In genomic region chr5:6583049-6583880, GRCh38 we compare ENCODE assay signal across 9 cellular contexts. TPM values are rescaled to one million over a fixed set of nuclear protein-coding genes. Genes with fewer than 3 reads are reported as not detected.
DNase-seq lines count a peak whose midpoint lies in the region; ATAC-seq and TF ChIP-seq lines count a peak whose summit lies in the region.
"Had no signal": no experiment of that assay in that cellular context is flagged by ENCODE, and none has a peak within 500 bp of the region (broad histone marks: within the 10 kb centered on the region; RNA-seq: fewer than 3 reads in every experiment).

No MANE protein-coding gene starts in this region.

- H3K27ac Mint-ChIP-seq in T-cell, result no peak overlapping the region

- TF ChIP-seq CTCF in GM13976 (IDR thresholded peaks at IDR 0.05; ENCODE audit: borderline replicate concordance, control extremely low read depth, extremely low read depth, insufficient read depth, missing control alignments) (no peak), fibroblast of pulmonary artery (IDR thresholded peaks at IDR 0.05; ENCODE audit: low read length, missing control alignments) (no peak), neural cell (IDR thresholded peaks at IDR 0.05; ENCODE audit: poor library complexity, severe bottlenecking) (peak; percentile 32)

- ATAC-seq in T-cell (replicated peaks in 1 of 4) (peak; percentile 46 to 78 (median 64)), HG02884 (IDR thresholded peaks at IDR 0.05; ENCODE audit: unreplicated experiment) (no peak)

- peaks cover 17% of the 10 kb centered on the region for H3K27me3 ChIP-seq in neural cell (ENCODE audit: insufficient read depth, low read depth, low read length)

- POLR2A ChIA-PET in T-cell (lab: Charles Lee), result no interaction called here

- peaks cover 56 to 60% of the 10 kb centered on the region in 2 donors for H3K27me3 Mint-ChIP-seq in T-cell

- no peak for TF ChIP-seq EP300 in neural cell (conservative IDR thresholded peaks at IDR 0.05; ENCODE audit: poor library complexity, severe bottlenecking)

- H3K79me2 ChIP-seq in neural cell (replicated peaks; ENCODE audit: insufficient read depth, low read length), result no peaks in the 10 kb centered on the region

- H3K36me3 ChIP-seq in neural cell (ENCODE audit: insufficient read depth, low read length), result no peaks in the 10 kb centered on the region

- H4K20me1 ChIP-seq in neural cell (ENCODE audit: insufficient read depth), result no peaks in the 10 kb centered on the region

- H3K4me3 ChIP-seq in fibroblast of pulmonary artery (replicated peaks; ENCODE audit: low read depth, low read length) (peak overlapping the region; percentile 36), neural cell (ENCODE audit: low read length) (peak overlapping the region; percentile 52)

- DNase-seq in ACHN, result peak; percentile 41
- DNase-seq in GM13976 (ENCODE audit: low spot score), result peak; percentile 75
- peak in 2 of 34 experiments; percentile 5 to 7 for DNase-seq in T-cell
- peak; percentile 4 for DNase-seq in fibroblast of pulmonary artery (ENCODE audit: low read depth)
- no peak for DNase-seq in MV-4-11 (lab: John Stamatoyannopoulos, UW)
- DNase-seq in NCI-H748 (lab: John Stamatoyannopoulos, UW; ENCODE audit: unreplicated experiment), result no peak

- H2AFZ ChIP-seq in neural cell (ENCODE audit: low read depth, low read length), result no peak overlapping the region

- no peaks in the 10 kb centered on the region for H3F3A ChIP-seq in neural cell (ENCODE audit: insufficient read depth, low read length, poor library complexity, severe bottlenecking)

- no peaks in the 10 kb centered on the region for H3K36me3 Mint-ChIP-seq in T-cell
- H3K36me3 Mint-ChIP-seq: brain had no signal

- peaks cover 0 to 4% (median 3%) of the 10 kb centered on the region in 3 donors for H3K4me1 Mint-ChIP-seq in T-cell

- peak; percentile 16 for TF ChIP-seq RAD21 in neural cell (conservative IDR thresholded peaks at IDR 0.05)

- peak overlapping the region in 1 of 3 donors; percentile 49 for H3K4me3 Mint-ChIP-seq in T-cell

- H3K9me2 ChIP-seq in neural cell (ENCODE audit: insufficient read depth, low read length), result no peaks in the 10 kb centered on the region

- H3K4me2 ChIP-seq in neural cell (ENCODE audit: low read length), result no peak overlapping the region

- in situ Hi-C loops in ACHN (cut with HindIII; ENCODE audit: low pct_ligation_motif_present, low pct_unique_long_range_greater_than_20kb, low sequenced_read_pairs) (no loop called here), GM13976 (cut with MboI; ENCODE audit: low sequenced_read_pairs, unreplicated experiment) (no loop called here)

- H3K9me3 Mint-ChIP-seq in T-cell, result no peaks in the 10 kb centered on the region

- no peak overlapping the region for H3K27ac ChIP-seq in neural cell (ENCODE audit: low read length)

- CTCF ChIA-PET in T-cell (lab: Charles Lee), result interaction anchor here in 1 of 2 donors (0.5 kb wide), 1 partner anchor 131 kb away, joined by 3 read pairs; no protein-coding TSS in a partner anchor

- H3K9me3 ChIP-seq in neural cell (ENCODE audit: low read length), result no peaks in the 10 kb centered on the region

- no peak overlapping the region for H3K9ac ChIP-seq in neural cell (ENCODE audit: low read length)

TF ChIP-seq in neural cell, 6 proteins besides CTCF, POLR2A, EP300 and RAD21:
- peak; percentile 17 for TF ChIP-seq SMC3 (conservative IDR thresholded peaks at IDR 0.05; ENCODE audit: poor library complexity)
- no peak for TF ChIP-seq POLR2AphosphoS5 (IDR thresholded peaks at IDR 0.05)

RNA-seq across cellular contexts. Expression of gene NSUN2, which starts 49.6 kb away (rescaled TPM):
- 10 to 100 TPM; 60.8 to 90.9 (median 68.7) TPM for total RNA-seq in T-cell
- polyA plus RNA-seq in neural cell, result 47.5 and 51.8 TPM in 2 replicates
- 33.6 and 34.5 TPM in 2 replicates for polyA minus RNA-seq in neural cell

RNA-seq across cellular contexts. Expression of gene SRD5A1, which starts 50.0 kb away (rescaled TPM):
- total RNA-seq in T-cell, result 10 to 100 TPM in 2 of 5 donors, 1 to 10 TPM in 3; 2.3 to 13.6 (median 9.6) TPM
- 122 and 123 TPM in 2 replicates for polyA plus RNA-seq in neural cell
- polyA minus RNA-seq in neural cell, result 39.2 and 43.9 TPM in 2 replicates

Comparison
In these comparisons a context has a peak if more than half of its experiments do, and no peak if none do; other contexts are left out.
1. DNase-seq: peak in ACHN (single experiment), GM13976 (single experiment) and fibroblast of pulmonary artery (single experiment); none in MV-4-11 (single experiment) and NCI-H748 (single experiment).